19 cellular contexts compared by ENCODE assay signal in the genomic region with DNA sequence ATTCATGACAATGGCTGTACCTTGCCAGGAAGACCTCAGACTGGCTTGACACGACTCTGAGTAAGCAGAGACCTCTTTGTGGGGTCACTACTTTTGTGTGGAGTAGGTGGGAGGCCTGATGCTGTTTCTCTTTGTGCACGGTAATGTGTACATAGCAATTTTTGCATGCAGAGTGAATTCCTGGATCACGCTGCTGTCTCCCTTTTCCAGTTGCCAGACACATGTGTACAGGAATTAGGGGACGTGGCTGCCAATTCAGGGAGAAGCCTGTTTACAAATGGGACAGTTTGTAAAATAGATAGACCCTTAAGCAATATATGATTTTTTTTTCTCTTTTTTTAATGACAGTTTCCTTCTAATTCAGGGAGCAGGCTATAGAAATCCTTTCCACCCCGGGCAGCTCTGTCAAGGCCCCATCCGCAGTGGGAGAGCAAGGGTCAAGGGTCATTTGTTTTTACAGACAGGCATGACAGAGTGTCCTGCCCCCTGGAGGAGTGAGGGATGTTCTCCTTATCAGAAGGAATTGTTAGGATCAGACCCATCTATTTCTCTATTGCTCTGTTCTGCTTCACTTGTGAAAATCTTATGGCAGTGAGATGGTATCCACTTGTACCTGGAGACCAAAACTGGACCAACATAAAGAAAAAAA. TPM values are rescaled to one million over a fixed set of nuclear protein-coding genes. Genes with fewer than 3 reads are reported as not detected.
DNase-seq lines count a peak whose midpoint lies in the region; TF ChIP-seq lines count a peak whose summit lies in the region.
"Had no signal": no experiment of that assay in that cellular context is flagged by ENCODE, and none has a peak within 500 bp of the region (broad histone marks: within the 10 kb centered on the region; RNA-seq: fewer than 3 reads in every experiment).

No MANE protein-coding gene starts in this region.

- H3K36me3 Mint-ChIP-seq in Caco-2 (ENCODE audit: insufficient read depth, unreplicated experiment) (no peaks in the 10 kb centered on the region), glutamatergic neuron (ENCODE audit: unreplicated experiment) (no peaks in the 10 kb centered on the region), nephron progenitor cell (ENCODE audit: low read depth) (no peaks in the 10 kb centered on the region)
- H3K36me3 Mint-ChIP-seq: CD14-positive monocyte had no signal

- CTCF ChIA-PET in Caco-2 (lab: Charles Lee), result interaction anchor here (0.6 to 0.9 kb wide), 4 partner anchors 20 to 149 kb away, joined by 3 to 4 read pairs (median 3); no protein-coding TSS in a partner anchor

- intact Hi-C loops in Caco-2 (cut with micrococcal nuclease; ENCODE audit: unreplicated experiment), result loop anchor here (1.0 kb wide), 4 partner anchors 21 to 200 kb away; no protein-coding TSS in a partner anchor

- H3K36me3 ChIP-seq in Caco-2 (ENCODE audit: control insufficient read depth, insufficient read depth, low read length), result no peaks in the 10 kb centered on the region
- H3K36me3 ChIP-seq: esophagus squamous epithelium, pancreas, stomach, upper lobe of right lung had no signal

- H3K27me3 ChIP-seq in Caco-2 (replicated peaks; ENCODE audit: control insufficient read depth, insufficient read depth, low read length), result no peaks in the 10 kb centered on the region
- H3K27me3 ChIP-seq: pancreas had no signal

- no peak overlapping the region for H3K4me3 ChIP-seq in Caco-2 (ENCODE audit: low read depth, low read length)
- H3K4me3 ChIP-seq: esophagus squamous epithelium, pancreas, stomach, upper lobe of right lung had no signal

- H3K9me3 Mint-ChIP-seq in Caco-2 (ENCODE audit: unreplicated experiment) (no peaks in the 10 kb centered on the region), glutamatergic neuron (ENCODE audit: unreplicated experiment) (peaks cover 2% of the 10 kb centered on the region), nephron progenitor cell (no peaks in the 10 kb centered on the region)
- H3K9me3 Mint-ChIP-seq: activated CD4-positive, alpha-beta T cell treated with anti-CD3 and anti-CD28 coated beads, Interleukin-2, amount 10 ng/mL, durations not matched to agents 7 days and 5 days had no signal

- H3K4me1 Mint-ChIP-seq in Caco-2 (ENCODE audit: low read depth, unreplicated experiment) (peaks cover 10% of the 10 kb centered on the region), glutamatergic neuron (ENCODE audit: low read depth, unreplicated experiment) (peaks cover 4% of the 10 kb centered on the region), nephron progenitor cell (peaks cover 82% of the 10 kb centered on the region)
- H3K4me1 Mint-ChIP-seq: activated CD4-positive, alpha-beta T cell treated with anti-CD3 and anti-CD28 coated beads, Interleukin-2, amount 10 ng/mL, durations not matched to agents 7 days and 5 days had no signal

- in situ Hi-C loops in SK-MEL-5 (cut with HindIII; ENCODE audit: low pct_unique_long_range_greater_than_20kb, low sequenced_read_pairs), result no loop called here

- H3K27me3 Mint-ChIP-seq in Caco-2 (ENCODE audit: insufficient read depth, unreplicated experiment) (no peaks in the 10 kb centered on the region), glutamatergic neuron (ENCODE audit: unreplicated experiment) (peaks cover 7% of the 10 kb centered on the region), nephron progenitor cell (ENCODE audit: low read depth, poor library complexity) (peaks cover 36% of the 10 kb centered on the region)

- peaks cover 12% of the 10 kb centered on the region for H3K4me1 ChIP-seq in Caco-2

- no TSS peak for BruUV-seq in Caco-2 (replicated peaks; lab: Mats Ljungman, UMichigan)

- H3K4me3 Mint-ChIP-seq in Caco-2 (ENCODE audit: unreplicated experiment) (no peak overlapping the region), glutamatergic neuron (ENCODE audit: unreplicated experiment) (no peak overlapping the region), nephron progenitor cell (peak overlapping the region; percentile 28)
- H3K4me3 Mint-ChIP-seq: activated CD4-positive, alpha-beta T cell treated with anti-CD3 and anti-CD28 coated beads, Interleukin-2, amount 10 ng/mL, durations not matched to agents 7 days and 5 days had no signal

- peak; percentile 65 for DNase-seq in Caco-2
- peak; percentile 13 for DNase-seq in SK-MEL-5 (ENCODE audit: low read depth, low spot score)
- peak; percentile 30 for DNase-seq in glutamatergic neuron
- DNase-seq in nephron progenitor cell, result peak; percentile 51
- DNase-seq in AG20443 (ENCODE audit: low spot score), result no peak
- no peak for DNase-seq in T-helper 9 cell
- DNase-seq in GM19238 (ENCODE audit: insufficient read length, low spot score), result no peak
- no peak for DNase-seq in HK-2 (ENCODE audit: unreplicated experiment)
- DNase-seq: activated CD4-positive, alpha-beta T cell treated with anti-CD3 and anti-CD28 coated beads, Interleukin-2, amount 10 ng/mL, durations not matched to agents 7 days and 5 days; activated effector memory CD4-positive, alpha-beta T cell treated with anti-CD3 and anti-CD28 coated beads, Interleukin-2, amount 50 U/mL, for 16 hours; esophagus squamous epithelium; GDM1; NCI-H1930; NCI-H524 treated with DMSO at 0.1 percent for 48 hours; pancreas; stomach; SW 1271; upper lobe of right lung had no signal

- POLR2A ChIA-PET in Caco-2 (lab: Charles Lee), result interaction anchor here (0.5 kb wide), 1 partner anchor 145 kb away, joined by 6 read pairs; no protein-coding TSS in a partner anchor

- peak; percentile 61 to 67 for TF ChIP-seq CTCF in Caco-2 (IDR thresholded peaks at IDR 0.05; ENCODE audit: insufficient read depth in 1 of 2, low read depth in 1 of 2, low read length in 1 of 2, severe bottlenecking in 1 of 2, unreplicated experiment in 1 of 2)
- TF ChIP-seq CTCF in glutamatergic neuron (IDR thresholded peaks at IDR 0.05; ENCODE audit: partially characterized antibody, unreplicated experiment), result peak; percentile 31
- TF ChIP-seq CTCF in nephron progenitor cell (IDR thresholded peaks at IDR 0.05), result peak; percentile 22

- H3K27ac Mint-ChIP-seq in Caco-2 (ENCODE audit: unreplicated experiment) (no peak overlapping the region), glutamatergic neuron (ENCODE audit: unreplicated experiment) (no peak overlapping the region), nephron progenitor cell (peak overlapping the region; percentile 18)
- H3K27ac Mint-ChIP-seq: activated CD4-positive, alpha-beta T cell treated with anti-CD3 and anti-CD28 coated beads, Interleukin-2, amount 10 ng/mL, durations not matched to agents 7 days and 5 days; CD14-positive monocyte had no signal

- no peaks in the 10 kb centered on the region for H3K9me3 ChIP-seq in Caco-2
- H3K9me3 ChIP-seq: esophagus squamous epithelium, pancreas, stomach, upper lobe of right lung had no signal

RNA-seq across cellular contexts. Expression of a gene that starts 4.7 kb away (rescaled TPM):
- total RNA-seq in Caco-2 (2022), result 13.3 and 15.6 TPM in 2 replicates
- total RNA-seq in SK-MEL-5 (2014; rRNA removed; shearing (Covaris generic)), result 3.2 and 5.3 TPM in 2 replicates
- polyA plus RNA-seq in SK-MEL-5 (2015; cell fraction: cytosol; rRNA removed), result 3.2 and 6.1 TPM in 2 replicates
- polyA plus RNA-seq in SK-MEL-5 (2015; cell fraction: nucleus; rRNA removed), result 12.1 and 33.1 TPM in 2 replicates
- total RNA-seq in glutamatergic neuron (ENCODE audit: unreplicated experiment), result 5.0 TPM

Comparison
In these comparisons a context has a peak if more than half of its experiments do, and no peak if none do; other contexts are left out.
1. DNase-seq: peak in Caco-2 (2 of 2), SK-MEL-5 (single experiment), glutamatergic neuron (single experiment) and nephron progenitor cell (single experiment); none in AG20443 (single experiment), T-helper 9 cell (single experiment), GM19238 (single experiment) and HK-2 (single experiment).
2. Peak in every context shown above with its lines, with median percentiles within 50 percentile points of each other: CTCF ChIP-seq.